6 cellular contexts compared by ENCODE assay signal in the genomic region with DNA sequence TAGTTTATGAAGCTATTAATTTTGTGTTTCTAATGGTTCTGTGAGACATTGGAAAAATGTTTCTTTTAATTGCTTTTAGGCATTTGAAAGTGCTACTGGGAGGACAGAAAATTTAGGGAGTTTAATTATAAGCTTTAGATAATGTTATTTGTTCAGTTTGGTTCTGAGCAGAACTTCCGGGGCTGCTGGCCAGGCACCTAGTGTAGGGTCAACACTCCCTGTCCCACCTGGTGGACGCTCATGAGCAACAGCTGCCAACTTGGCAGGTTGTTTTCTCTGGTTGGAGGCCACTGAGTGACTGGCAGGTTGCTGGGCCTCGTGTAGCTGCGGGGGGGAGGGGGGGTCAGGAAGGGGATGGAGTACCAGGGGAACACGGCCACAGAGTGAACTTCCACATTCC.
DNase-seq lines count a peak whose midpoint lies in the region; ATAC-seq, FAIRE-seq and TF ChIP-seq lines count a peak whose summit lies in the region.
"Not testable (repeated sequence)": the region's sequence is repeated elsewhere in the genome, so short reads cannot be mapped to it uniquely, and the experiment has no call there.

No MANE protein-coding gene starts in this region.

- DNase-seq in KBM-7 (peak; percentile 29), esophagus muscularis mucosa (ENCODE audit: extremely low spot score) (peak; percentile 39), left lobe of liver (ENCODE audit: low spot score) (peak; percentile 53), pancreas (peak; percentile 60 to 84 (median 74))

- H3K27ac ChIP-seq in C4-2B: peak overlapping the region; percentile 88
- peak overlapping the region; percentile 66 for H3K27ac ChIP-seq in VCaP
- H3K27ac ChIP-seq in esophagus muscularis mucosa (replicated peaks in 1 of 4): not testable (repeated sequence)
- peak overlapping the region in 2 of 4 donors; percentile 53 to 55 for H3K27ac ChIP-seq in pancreas

- not testable (repeated sequence) for H3K4me3 ChIP-seq in esophagus muscularis mucosa, pancreas

- peak; percentile 66 for ATAC-seq in left lobe of liver
- peak; percentile 76 to 96 (median 92) for ATAC-seq in pancreas

- not testable (repeated sequence) for H3K27me3 ChIP-seq in esophagus muscularis mucosa, pancreas

- H3K4me1 ChIP-seq in esophagus muscularis mucosa, pancreas: not testable (repeated sequence)

- TF ChIP-seq CTCF in C4-2B (conservative IDR thresholded peaks at IDR 0.05); esophagus muscularis mucosa (IDR thresholded peaks at IDR 0.05); pancreas (IDR thresholded peaks at IDR 0.05): not testable (repeated sequence)
- peak; percentile 23; the same call in 1 of the 2 replicates for TF ChIP-seq CTCF in VCaP (conservative IDR thresholded peaks at IDR 0.05)

- not testable (repeated sequence) for H3K36me3 ChIP-seq in esophagus muscularis mucosa, pancreas

- 69% methylated on average over 3 of the region's 5 CpGs for WGBS in esophagus muscularis mucosa
- WGBS in pancreas, 2 donors: 9 to 14% methylated on average over 4 to 5 of the region's 5 CpGs

- intact Hi-C loops in esophagus muscularis mucosa (cut with DNase I); pancreas (cut with DNase I): not testable (repeated sequence)

- TF ChIP-seq POLR2A in esophagus muscularis mucosa (IDR thresholded peaks at IDR 0.05; ENCODE audit: low read depth): not testable (repeated sequence)

- in situ Hi-C loops in KBM-7 (cut with MboI; ENCODE audit: low pct_unique_long_range_greater_than_20kb, low sequenced_read_pairs): not testable (repeated sequence)

- not testable (repeated sequence) for FAIRE-seq in pancreas (lab: Jason Lieb, UNC)

- TF ChIP-seq EP300 in esophagus muscularis mucosa (IDR thresholded peaks at IDR 0.05): not testable (repeated sequence)

- H3K9me3 ChIP-seq in esophagus muscularis mucosa, pancreas: not testable (repeated sequence)
